Comparison of ENCODE assay signal across 9 cellular contexts in the genomic region with DNA sequence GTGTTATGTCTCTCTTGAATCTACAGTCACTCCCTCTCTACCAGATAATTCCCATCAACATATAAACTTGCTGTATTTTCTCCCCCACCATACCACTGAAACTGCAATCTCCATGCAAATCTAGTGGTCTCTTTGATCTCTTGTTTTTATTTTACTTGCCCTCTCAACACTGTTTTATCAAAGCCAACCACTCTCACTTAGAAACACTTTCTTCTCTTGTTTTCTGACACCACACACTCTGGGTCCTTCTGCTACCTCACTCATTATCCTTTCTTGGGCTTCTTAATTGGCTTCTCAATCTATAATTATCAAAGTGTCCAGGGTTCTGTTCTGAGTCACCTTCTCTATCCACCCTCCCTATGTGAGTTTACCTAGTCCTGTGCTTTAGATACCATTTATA. TPM values are rescaled to one million over a fixed set of nuclear protein-coding genes. Genes with fewer than 3 reads are reported as not detected.
DNase-seq lines count a peak whose midpoint lies in the region; ATAC-seq, FAIRE-seq and TF ChIP-seq lines count a peak whose summit lies in the region.
"Had no signal": no experiment of that assay in that cellular context is flagged by ENCODE, and none has a peak within 500 bp of the region (broad histone marks: within the 10 kb centered on the region; RNA-seq: fewer than 3 reads in every experiment).

No MANE protein-coding gene starts in this region.

- no peak overlapping the region for H3K27ac ChIP-seq in BLaER1 treated with 17β-estradiol and CSF1 and Interleukin-3, amounts not matched to agents 10 nM and 100 nM

- peaks cover 12% of the 10 kb centered on the region for H3K4me1 Mint-ChIP-seq in glutamatergic neuron (ENCODE audit: low read depth, unreplicated experiment)

- H3K9me3 ChIP-seq in BLaER1 treated with 17β-estradiol and CSF1 and Interleukin-3, amounts not matched to agents 10 nM and 100 nM (replicated peaks in 1 of 11), result no peaks in the 10 kb centered on the region

- peak overlapping the region in 5 of 11 experiments; percentile 21 to 99 (median 95); a peak in 6 of 22 replicates for H3K9ac ChIP-seq in BLaER1 treated with 17β-estradiol and CSF1 and Interleukin-3, amounts not matched to agents 10 nM and 100 nM

- TF ChIP-seq CTCF in glutamatergic neuron (IDR thresholded peaks at IDR 0.05; ENCODE audit: partially characterized antibody, unreplicated experiment), result no peak

- TF ChIP-seq POLR2A in Raji (IDR thresholded peaks at IDR 0.05; ENCODE audit: insufficient read depth, low read depth, low read length), result 0 out of 2 replicates have a peak, but pooled peaks have one; percentile 19
- no peak for TF ChIP-seq POLR2A in GM12892 (IDR thresholded peaks at IDR 0.05; ENCODE audit: low read depth, low read length)

- DNase-seq in glutamatergic neuron (no peak), SIG-M5 treated with dmso at 0.1 percent for 504 hours (lab: John Stamatoyannopoulos, UW; ENCODE audit: unreplicated experiment) (no peak), GM12892 (ENCODE audit: insufficient read length) (no peak), medulla oblongata (ENCODE audit: extremely low spot score) (no peak)
- DNase-seq: NCI-H146 had no signal

- peaks cover 3% of the 10 kb centered on the region for H3K27me3 Mint-ChIP-seq in glutamatergic neuron (ENCODE audit: unreplicated experiment)

- H3K4me3 ChIP-seq in BLaER1 treated with 17β-estradiol and CSF1 and Interleukin-3, amounts not matched to agents 10 nM and 100 nM, result no peak overlapping the region

- no peaks in the 10 kb centered on the region for H3K36me3 Mint-ChIP-seq in glutamatergic neuron (ENCODE audit: unreplicated experiment)

- H4K20me1 ChIP-seq in BLaER1 treated with 17β-estradiol and CSF1 and Interleukin-3, amounts not matched to agents 10 nM and 100 nM, result peaks cover 9 to 28% (median 24%) of the 10 kb centered on the region in 11 experiments; a peak in 18 of 22 replicates

- H3K27ac Mint-ChIP-seq in glutamatergic neuron (ENCODE audit: unreplicated experiment), result no peak overlapping the region

- peaks cover 12% of the 10 kb centered on the region for H3K9me3 Mint-ChIP-seq in glutamatergic neuron (ENCODE audit: unreplicated experiment)

- H3K4me3 Mint-ChIP-seq in glutamatergic neuron (ENCODE audit: unreplicated experiment), result peak overlapping the region; percentile 92

- FAIRE-seq in GM12892 (lab: Jason Lieb, UNC), result no peak

- peak; percentile 43 for ATAC-seq in GM18517 (IDR thresholded peaks at IDR 0.05; ENCODE audit: unreplicated experiment)
- no peak for ATAC-seq in GM18909 (IDR thresholded peaks at IDR 0.05; ENCODE audit: poor library complexity, unreplicated experiment)

- peaks cover 47 to 67% (median 58%) of the 10 kb centered on the region in 10 experiments for H3K4me1 ChIP-seq in BLaER1 treated with 17β-estradiol and CSF1 and Interleukin-3, amounts not matched to agents 10 nM and 100 nM

- peak overlapping the region; percentile 79 to 98 (median 89); a peak in 21 of 22 replicates for H3K4me2 ChIP-seq in BLaER1 treated with 17β-estradiol and CSF1 and Interleukin-3, amounts not matched to agents 10 nM and 100 nM

- H3K36me3 ChIP-seq in BLaER1 treated with 17β-estradiol and CSF1 and Interleukin-3, amounts not matched to agents 10 nM and 100 nM, result peaks cover 2 to 15% (median 12%) of the 10 kb centered on the region in 11 experiments; a peak in 19 of 22 replicates

- no peaks in the 10 kb centered on the region for H3K27me3 ChIP-seq in BLaER1 treated with 17β-estradiol and CSF1 and Interleukin-3, amounts not matched to agents 10 nM and 100 nM

RNA-seq across cellular contexts. Expression of a gene that starts 2.0 kb away (rescaled TPM):
- 33.0 TPM for total RNA-seq in glutamatergic neuron (ENCODE audit: unreplicated experiment)
- polyA plus RNA-seq in GM12892 (2012; ENCODE audit: missing spikeins), result 20.6 TPM

RNA-seq across cellular contexts. Expression of a gene that starts 23.4 kb away (rescaled TPM):
- 4.2 TPM for total RNA-seq in glutamatergic neuron (ENCODE audit: unreplicated experiment)
- polyA plus RNA-seq in GM12892 (2012; ENCODE audit: missing spikeins), result 16.0 TPM
